ENCODE assay signal across 10 cellular contexts in genomic region chr5:160970605-160971191, GRCh38.
DNase-seq lines count a peak whose midpoint lies in the region; ATAC-seq, FAIRE-seq and TF ChIP-seq lines count a peak whose summit lies in the region.
"Had no signal": no experiment of that assay in that cellular context is flagged by ENCODE, and none has a peak within 500 bp of the region (broad histone marks: within the 10 kb centered on the region; RNA-seq: fewer than 3 reads in every experiment).

No MANE protein-coding gene starts in this region.

- WGBS in mesendoderm (ENCODE audit: extremely low coverage, insufficient coverage, low lambda C conversion rate): no CpG with 5 or more reads among the region's 1 CpG

- no peak for FAIRE-seq in HTR-8/SVneo (lab: Jason Lieb, UNC)

- H3K27me3 ChIP-seq in mesendoderm (ENCODE audit: insufficient read depth, low read length, poor library complexity): no peaks in the 10 kb centered on the region
- H3K27me3 ChIP-seq in ascending aorta: no peaks in the 10 kb centered on the region
- H3K27me3 ChIP-seq: stomach had no signal

- H4K8ac ChIP-seq in mesendoderm (ENCODE audit: low read depth, low read length): no peak overlapping the region

- POLR2A ChIA-PET in RWPE1 (lab: Yijun Ruan, JAX; ENCODE audit: low non-redundant PET): no interaction called here

- H3K4me1 ChIP-seq in mesendoderm (ENCODE audit: control insufficient read depth, low read depth, low read length) (no peaks in the 10 kb centered on the region), ascending aorta (no peaks in the 10 kb centered on the region)

- peak; percentile 72 for ATAC-seq in HG02973 (IDR thresholded peaks at IDR 0.05; ENCODE audit: unreplicated experiment)
- ATAC-seq in HG03135 (IDR thresholded peaks at IDR 0.05; ENCODE audit: unreplicated experiment): no peak

- H3K27ac ChIP-seq in RWPE1 (no peak overlapping the region), mesendoderm (ENCODE audit: low read depth, low read length) (no peak overlapping the region), ascending aorta (no peak overlapping the region)
- H3K27ac ChIP-seq: stomach had no signal

- no peak overlapping the region for H3K4me3 ChIP-seq in mesendoderm (ENCODE audit: low read length)
- H3K4me3 ChIP-seq in ascending aorta: no peak overlapping the region
- H3K4me3 ChIP-seq: stomach had no signal

- H3K79me1 ChIP-seq in mesendoderm (ENCODE audit: low read length): no peaks in the 10 kb centered on the region

- H3K23ac ChIP-seq in mesendoderm (ENCODE audit: low read length): no peak overlapping the region

- H3K56ac ChIP-seq in mesendoderm (ENCODE audit: low read length): no peak overlapping the region

- H3K9me3 ChIP-seq in ascending aorta: no peaks in the 10 kb centered on the region
- H3K9me3 ChIP-seq: stomach had no signal

- no peak overlapping the region for H3K9ac ChIP-seq in mesendoderm (ENCODE audit: low read length)

- H2BK120ac ChIP-seq in mesendoderm (ENCODE audit: low read depth, low read length): no peak overlapping the region

- TF ChIP-seq CTCF in GM12873 (IDR thresholded peaks at IDR 0.05; ENCODE audit: insufficient read depth, low read depth, low read length, missing control alignments) (peak; percentile 39), RWPE1 (conservative IDR thresholded peaks at IDR 0.05; ENCODE audit: low read depth) (peak; percentile 19; the same call in 1 of the 2 replicates), ascending aorta (IDR thresholded peaks at IDR 0.05) (no peak)

- intact Hi-C loops in ascending aorta (cut with DNase I): no loop called here

- H3K18ac ChIP-seq in mesendoderm (ENCODE audit: low read length): no peak overlapping the region

- H3K79me2 ChIP-seq in mesendoderm (ENCODE audit: control insufficient read depth, insufficient read depth, low read length): no peaks in the 10 kb centered on the region

- no peak overlapping the region for H2AK5ac ChIP-seq in mesendoderm (ENCODE audit: low read length)

- no peak for DNase-seq in RWPE1 (ENCODE audit: low spot score)
- peak; percentile 57 for DNase-seq in mesendoderm
- no peak for DNase-seq in HTR-8/SVneo (ENCODE audit: insufficient read length, low spot score)
- DNase-seq in ascending aorta (ENCODE audit: low spot score in 2 of 2): no peak
- no peak for DNase-seq in NCI-H187 treated with DMSO at 0.1 percent for 48 hours (lab: John Stamatoyannopoulos, UW)
- DNase-seq: KG1, stomach had no signal

- H4K5ac ChIP-seq in mesendoderm (ENCODE audit: low read length): no peak overlapping the region

- peak overlapping the region; percentile 74 for H2BK15ac ChIP-seq in mesendoderm (replicated peaks; ENCODE audit: low read depth)

- no peak overlapping the region for H2BK5ac ChIP-seq in mesendoderm (ENCODE audit: low read length)

- H3K4ac ChIP-seq in mesendoderm (ENCODE audit: low read depth, low read length): no peak overlapping the region

- H3K36me3 ChIP-seq in mesendoderm (ENCODE audit: control insufficient read depth, insufficient read depth, low read length) (no peaks in the 10 kb centered on the region), ascending aorta (no peaks in the 10 kb centered on the region)
- H3K36me3 ChIP-seq: stomach had no signal

- no peak overlapping the region for H3K4me2 ChIP-seq in mesendoderm (ENCODE audit: low read length)

- CTCF ChIA-PET in RWPE1 (lab: Yijun Ruan, JAX): interaction anchor here (0.6 kb wide), 3 partner anchors 19 to 483 kb away, joined by 3 read pairs; no protein-coding TSS in a partner anchor

Comparison
In these comparisons a context has a peak if more than half of its experiments do, and no peak if none do; other contexts are left out.
1. CTCF ChIP-seq: peak in GM12873 (single experiment) and RWPE1 (single experiment); none in ascending aorta (0 of 3).